ENCODE assay signal across 16 cellular contexts in the genomic region with DNA sequence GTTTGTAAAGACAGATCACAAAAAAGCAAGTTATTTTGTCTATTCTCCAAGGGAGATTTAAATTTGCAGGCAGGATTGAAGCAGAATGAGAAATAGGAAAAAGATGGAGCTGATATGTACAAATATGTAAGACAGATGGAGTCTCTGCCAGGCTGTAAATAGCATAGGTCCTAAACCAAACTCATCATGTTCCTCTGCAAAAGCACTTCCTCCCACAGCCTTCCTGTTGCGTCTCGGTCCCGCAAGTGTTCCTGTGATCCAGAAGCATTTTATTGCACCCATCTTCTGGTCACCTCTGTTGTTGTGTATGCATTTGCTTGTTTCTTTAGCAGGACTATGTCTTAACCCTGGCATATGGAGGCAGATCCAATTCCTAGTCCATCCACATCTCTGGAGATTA.
DNase-seq lines count a peak whose midpoint lies in the region; ATAC-seq and TF ChIP-seq lines count a peak whose summit lies in the region.
"Had no signal": no experiment of that assay in that cellular context is flagged by ENCODE, and none has a peak within 500 bp of the region (broad histone marks: within the 10 kb centered on the region; RNA-seq: fewer than 3 reads in every experiment).

No MANE protein-coding gene starts in this region.

- H3K9me3 ChIP-seq in SK-N-SH: no peaks in the 10 kb centered on the region
- H3K9me3 ChIP-seq: transverse colon had no signal

- in situ Hi-C loops in KBM-7 (cut with MboI; ENCODE audit: low pct_unique_long_range_greater_than_20kb, low sequenced_read_pairs): no loop called here

- TF ChIP-seq RAD21 in SK-N-SH (IDR thresholded peaks at IDR 0.05; ENCODE audit: low read length): no peak

- no peak for ATAC-seq in activated T-cell treated with anti-CD3 and anti-CD28 coated beads, Interleukin-2, amount 50 U/mL, for 4 hours
- ATAC-seq in GM21529 (IDR thresholded peaks at IDR 0.05; ENCODE audit: unreplicated experiment): peak; percentile 22
- ATAC-seq in naive thymus-derived CD8-positive, alpha-beta T cell: peak in 1 of 2 donors; percentile 36
- ATAC-seq in GM18519 (IDR thresholded peaks at IDR 0.05; ENCODE audit: low FRiP score, unreplicated experiment): no peak

- no peaks in the 10 kb centered on the region for H4K20me1 ChIP-seq in SK-N-SH (ENCODE audit: insufficient read depth)

- no peak for TF ChIP-seq CTCF in SK-N-SH (IDR thresholded peaks at IDR 0.05)

- H2AFZ ChIP-seq in SK-N-SH (ENCODE audit: low read depth): no peak overlapping the region

- H3K27ac Mint-ChIP-seq in activated T-cell treated with anti-CD3 and anti-CD28 coated beads, Interleukin-2, amount 50 U/mL, for 24 hours: no peak overlapping the region
- H3K27ac Mint-ChIP-seq in naive thymus-derived CD8-positive, alpha-beta T cell: peak overlapping the region in 2 of 10 donors; percentile 8 to 18

- no peak for DNase-seq in activated T-cell treated with anti-CD3 and anti-CD28 coated beads, Interleukin-2, amount 50 U/mL, for 4 hours
- no peak for DNase-seq in activated T-cell treated with anti-CD3 and anti-CD28 coated beads, Interleukin-2, amount 50 U/mL, for 24 hours
- DNase-seq in KBM-7 (peak; percentile 34), OCI-M2 (lab: John Stamatoyannopoulos, UW; ENCODE audit: unreplicated experiment) (no peak), SK-N-SH (no peak)
- no peak for DNase-seq in naive thymus-derived CD8-positive, alpha-beta T cell
- DNase-seq: DND-41; effector CD8-positive, alpha-beta T cell; left ventricle myocardium inferior; NCI-H1417 treated with DMSO at 0.1 percent for 48 hours; NCI-H748 treated with DMSO at 0.1 percent for 48 hours; nucleus accumbens; small intestine; transverse colon had no signal

- H3K9ac ChIP-seq in SK-N-SH: no peak overlapping the region

- no peaks in the 10 kb centered on the region for H3K27me3 ChIP-seq in SK-N-SH (ENCODE audit: insufficient read depth)
- H3K27me3 ChIP-seq: transverse colon had no signal

- peak overlapping the region; percentile 47 for H3K4me3 Mint-ChIP-seq in activated T-cell treated with anti-CD3 and anti-CD28 coated beads, Interleukin-2, amount 50 U/mL, for 4 hours
- no peak overlapping the region for H3K4me3 Mint-ChIP-seq in activated T-cell treated with anti-CD3 and anti-CD28 coated beads, Interleukin-2, amount 50 U/mL, for 24 hours
- H3K4me3 Mint-ChIP-seq in naive thymus-derived CD8-positive, alpha-beta T cell: peak overlapping the region in 9 of 10 donors; percentile 17 to 74 (median 47)

- no peak for TF ChIP-seq EP300 in SK-N-SH (IDR thresholded peaks at IDR 0.05; ENCODE audit: borderline replicate concordance in 1 of 2, low read depth in 1 of 2, low read length in 1 of 2)

- peaks cover 16% of the 10 kb centered on the region for H3K4me1 Mint-ChIP-seq in activated T-cell treated with anti-CD3 and anti-CD28 coated beads, Interleukin-2, amount 50 U/mL, for 4 hours (ENCODE audit: low read depth)
- peaks cover 19% of the 10 kb centered on the region for H3K4me1 Mint-ChIP-seq in activated T-cell treated with anti-CD3 and anti-CD28 coated beads, Interleukin-2, amount 50 U/mL, for 24 hours (ENCODE audit: low read depth)
- H3K4me1 Mint-ChIP-seq in naive thymus-derived CD8-positive, alpha-beta T cell: peaks cover 10 to 19% (median 13%) of the 10 kb centered on the region in 4 donors

- POLR2A ChIA-PET in naive thymus-derived CD8-positive, alpha-beta T cell (lab: Charles Lee): no interaction called here
- POLR2A ChIA-PET in SK-N-SH (lab: Yijun Ruan, JAX): no interaction called here

- H3K4me1 ChIP-seq in SK-N-SH (ENCODE audit: control insufficient read depth in 1 of 2, insufficient read depth in 2 of 2, low read depth in 1 of 2, low read length in 1 of 2): no peaks in the 10 kb centered on the region; a peak in 1 of 4 replicates
- H3K4me1 ChIP-seq: transverse colon had no signal

- H3K27ac ChIP-seq in SK-N-SH (ENCODE audit: low read depth in 2 of 2, low read length in 1 of 2): no peak overlapping the region
- H3K27ac ChIP-seq: left ventricle myocardium inferior, transverse colon had no signal

- peaks cover 10% of the 10 kb centered on the region for H3K27me3 Mint-ChIP-seq in activated T-cell treated with anti-CD3 and anti-CD28 coated beads, Interleukin-2, amount 50 U/mL, for 4 hours (ENCODE audit: low read depth)
- H3K27me3 Mint-ChIP-seq in activated T-cell treated with anti-CD3 and anti-CD28 coated beads, Interleukin-2, amount 50 U/mL, for 24 hours: no peaks in the 10 kb centered on the region
- peaks cover 0 to 9% (median 3%) of the 10 kb centered on the region in 5 donors for H3K27me3 Mint-ChIP-seq in naive thymus-derived CD8-positive, alpha-beta T cell

- no peaks in the 10 kb centered on the region for H3K36me3 Mint-ChIP-seq in activated T-cell treated with anti-CD3 and anti-CD28 coated beads, Interleukin-2, amount 50 U/mL, for 4 hours (ENCODE audit: insufficient read depth)
- no peaks in the 10 kb centered on the region for H3K36me3 Mint-ChIP-seq in activated T-cell treated with anti-CD3 and anti-CD28 coated beads, Interleukin-2, amount 50 U/mL, for 24 hours (ENCODE audit: low read depth)
- peaks cover 0 to 15% (median 15%) of the 10 kb centered on the region in 3 donors for H3K36me3 Mint-ChIP-seq in naive thymus-derived CD8-positive, alpha-beta T cell

- whole genome bisulfite sequencing in SK-N-SH (ENCODE audit: low lambda C conversion rate): 94% methylated on average over 3 of the region's 3 CpGs

- no peaks in the 10 kb centered on the region for H3F3A ChIP-seq in SK-N-SH (replicated peaks; ENCODE audit: insufficient read depth)

- no peak overlapping the region for H3K4me3 ChIP-seq in SK-N-SH (ENCODE audit: low read depth in 2 of 2, low read length in 1 of 2)
- H3K4me3 ChIP-seq: left ventricle myocardium inferior, transverse colon had no signal

- peaks cover 11% of the 10 kb centered on the region for H3K9me3 Mint-ChIP-seq in activated T-cell treated with anti-CD3 and anti-CD28 coated beads, Interleukin-2, amount 50 U/mL, for 4 hours
- peaks cover 23% of the 10 kb centered on the region for H3K9me3 Mint-ChIP-seq in activated T-cell treated with anti-CD3 and anti-CD28 coated beads, Interleukin-2, amount 50 U/mL, for 24 hours
- peaks cover 3 to 33% (median 18%) of the 10 kb centered on the region in 9 donors for H3K9me3 Mint-ChIP-seq in naive thymus-derived CD8-positive, alpha-beta T cell

- H3K9me2 ChIP-seq in SK-N-SH: no peaks in the 10 kb centered on the region

- no peak overlapping the region for H3K4me2 ChIP-seq in SK-N-SH

- H3K79me2 ChIP-seq in SK-N-SH (ENCODE audit: insufficient read depth): no peaks in the 10 kb centered on the region

- CTCF ChIA-PET in SK-N-SH (lab: Yijun Ruan, JAX): interaction anchor here (1.2 kb wide), 1 partner anchor 53 kb away, joined by 4 read pairs; no protein-coding TSS in a partner anchor

- H3K36me3 ChIP-seq in SK-N-SH (replicated peaks in 1 of 2; ENCODE audit: control insufficient read depth in 1 of 2, insufficient read depth in 2 of 2, low read length in 1 of 2): no peaks in the 10 kb centered on the region
- H3K36me3 ChIP-seq: left ventricle myocardium inferior, transverse colon had no signal

TF ChIP-seq in SK-N-SH, 30 proteins besides CTCF, POLR2A, EP300 and RAD21:
- TF ChIP-seq RCOR1 (IDR thresholded peaks at IDR 0.05; ENCODE audit: low read length) (no peak), SMC3 (IDR thresholded peaks at IDR 0.05; ENCODE audit: low read depth, low read length) (no peak), POLR2AphosphoS5 (IDR thresholded peaks at IDR 0.05; ENCODE audit: low read depth, low read length) (no peak), YY1 (IDR thresholded peaks at IDR 0.05; ENCODE audit: low read depth) (no peak)
